ENCODE assay signal across 8 cellular contexts in genomic region chr7:78018541-78019456, GRCh38.
DNase-seq lines count a peak whose midpoint lies in the region; ATAC-seq and TF ChIP-seq lines count a peak whose summit lies in the region.

No MANE protein-coding gene starts in this region.

- H3K36me3 ChIP-seq in NT2/D1 (ENCODE audit: insufficient read depth, insufficient read length, low read length): no peaks in the 10 kb centered on the region
- H3K36me3 ChIP-seq in breast epithelium: no peaks in the 10 kb centered on the region

- peak overlapping the region; percentile 77 to 99 for H3K27ac ChIP-seq in breast epithelium

- no peak for TF ChIP-seq POLR2A in breast epithelium (IDR thresholded peaks at IDR 0.05)

- H3K27me3 ChIP-seq in NT2/D1 (ENCODE audit: insufficient read depth, insufficient read length) (peaks cover 7% of the 10 kb centered on the region), breast epithelium (no peaks in the 10 kb centered on the region)

- intact Hi-C loops in breast epithelium (cut with DNase I; ENCODE audit: low total_unique reads): no loop called here

- H3K9me3 ChIP-seq in NT2/D1 (ENCODE audit: insufficient read depth, low read length): no peaks in the 10 kb centered on the region
- no peaks in the 10 kb centered on the region for H3K9me3 ChIP-seq in breast epithelium

- TF ChIP-seq CTCF in breast epithelium (IDR thresholded peaks at IDR 0.05): no peak

- DNase-seq in NCI-H526 (lab: John Stamatoyannopoulos, UW) (peak; percentile 14 to 76), NCI-H526 treated with DMSO at 0.1 percent for 48 hours (lab: John Stamatoyannopoulos, UW) (no peak), NT2/D1 (ENCODE audit: low read depth, low spot score) (no peak), breast epithelium (ENCODE audit: low spot score in 2 of 2) (no peak), kidney tubule cell (ENCODE audit: low spot score) (peak; percentile 69), NCI-H510A treated with DMSO at 0.1 percent for 48 hours (lab: John Stamatoyannopoulos, UW) (no peak)
- DNase-seq in stimulated activated naive CD8-positive, alpha-beta T cell treated with anti-CD3 and anti-CD28 coated beads, Interleukin-15, Interleukin-2, amounts not matched to agents 100 U/mL and 50 U/mL, for 24 hours: peak; percentile 17

- peak; percentile 9 for ATAC-seq in HG03103 (IDR thresholded peaks at IDR 0.05; ENCODE audit: low read depth, unreplicated experiment)
- no peak for ATAC-seq in stimulated activated naive CD8-positive, alpha-beta T cell treated with anti-CD3 and anti-CD28 coated beads, Interleukin-15, Interleukin-2, amounts not matched to agents 100 U/mL and 50 U/mL, for 24 hours

- H3K9ac ChIP-seq in NT2/D1 (ENCODE audit: insufficient read length, low read depth): peak overlapping the region; percentile 51

- H3K4me1 ChIP-seq in NT2/D1 (ENCODE audit: insufficient read depth, insufficient read length): no peaks in the 10 kb centered on the region
- no peaks in the 10 kb centered on the region for H3K4me1 ChIP-seq in breast epithelium

- peak overlapping the region; percentile 49 for H3K4me3 ChIP-seq in NT2/D1 (ENCODE audit: insufficient read length, low read depth)
- H3K4me3 ChIP-seq in breast epithelium: peak overlapping the region; percentile 47 to 74 (median 63)

Comparison
In these comparisons a context has a peak if more than half of its experiments do, and no peak if none do; other contexts are left out.
1. DNase-seq: peak in NCI-H526 (2 of 2), kidney tubule cell (single experiment) and stimulated activated naive CD8-positive, alpha-beta T cell treated with anti-CD3 and anti-CD28 coated beads, Interleukin-15, Interleukin-2, amounts not matched to agents 100 U/mL and 50 U/mL, for 24 hours (single experiment); none in NCI-H526 treated with DMSO at 0.1 percent for 48 hours (single experiment), NT2/D1 (single experiment), breast epithelium (0 of 2) and NCI-H510A treated with DMSO at 0.1 percent for 48 hours (single experiment).